Comparison of ENCODE assay signal across 16 cellular contexts in the genomic region with DNA sequence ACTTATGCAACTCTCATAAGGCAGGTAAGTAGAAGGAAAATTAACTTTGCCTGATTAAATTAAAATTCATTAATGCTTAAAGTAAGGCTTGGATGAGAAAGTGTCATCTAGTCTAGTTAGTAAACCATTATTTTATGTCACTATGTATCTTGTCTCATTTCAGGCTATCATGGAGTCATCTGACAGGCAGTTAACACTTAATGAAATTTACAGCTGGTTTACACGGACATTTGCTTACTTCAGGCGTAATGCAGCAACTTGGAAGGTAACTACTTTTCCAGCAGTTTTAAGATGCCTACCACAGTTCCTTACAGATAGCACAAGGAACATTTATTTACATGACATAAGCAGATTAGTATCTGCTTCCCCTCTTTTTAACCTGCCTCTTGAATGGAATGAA.
DNase-seq lines count a peak whose midpoint lies in the region; ATAC-seq and TF ChIP-seq lines count a peak whose summit lies in the region.
"Had no signal": no experiment of that assay in that cellular context is flagged by ENCODE, and none has a peak within 500 bp of the region (broad histone marks: within the 10 kb centered on the region; RNA-seq: fewer than 3 reads in every experiment).

No MANE protein-coding gene starts in this region.

- H3K36me3 ChIP-seq in gastroesophageal sphincter: no peaks in the 10 kb centered on the region
- H3K36me3 ChIP-seq in neural progenitor cell: no peaks in the 10 kb centered on the region
- no peaks in the 10 kb centered on the region for H3K36me3 ChIP-seq in ovary

- 16 to 40% methylated on average over 2 of the region's 2 CpGs for whole genome bisulfite sequencing in gastroesophageal sphincter (ENCODE audit: low coverage in 1 of 2), 2 donors
- 68 to 84% (median 81%) methylated on average over 2 of the region's 2 CpGs for WGBS in ovary, 3 donors

- intact Hi-C loops in ovary (cut with DNase I): no loop called here

- TF ChIP-seq EP300 in gastroesophageal sphincter (IDR thresholded peaks at IDR 0.05): no peak
- TF ChIP-seq EP300 in ovary (IDR thresholded peaks at IDR 0.05): no peak

- peak; percentile 35 for DNase-seq in DMS 273 (lab: John Stamatoyannopoulos, UW; ENCODE audit: unreplicated experiment)
- no peak for DNase-seq in DMS 273 treated with DMSO at 0.1 percent for 48 hours (lab: John Stamatoyannopoulos, UW)
- peak; percentile 7 for DNase-seq in OCI-M1 (lab: John Stamatoyannopoulos, UW)
- no peak for DNase-seq in neural progenitor cell (ENCODE audit: low spot score)
- no peak for DNase-seq in ovary
- DNase-seq in DMS153 (lab: John Stamatoyannopoulos, UW): no peak
- DNase-seq: AML-193, GDM1, HFFc6, KBM-7, MV-4-11 had no signal

- TF ChIP-seq POLR2A in gastroesophageal sphincter (IDR thresholded peaks at IDR 0.05) (no peak), ovary (IDR thresholded peaks at IDR 0.05) (no peak)

- no peaks in the 10 kb centered on the region for H4K20me1 ChIP-seq in neural progenitor cell (ENCODE audit: low read depth)

- no peak overlapping the region for H3K27ac Mint-ChIP-seq in neural progenitor cell
- H3K27ac Mint-ChIP-seq: HFFc6 had no signal

- TF ChIP-seq CTCF in gastroesophageal sphincter (IDR thresholded peaks at IDR 0.05) (no peak), neural progenitor cell (IDR thresholded peaks at IDR 0.05) (no peak), ovary (IDR thresholded peaks at IDR 0.05) (no peak)

- H3K27me3 ChIP-seq in gastroesophageal sphincter (no peaks in the 10 kb centered on the region), neural progenitor cell (no peaks in the 10 kb centered on the region), ovary (no peaks in the 10 kb centered on the region)

- H3K4me1 ChIP-seq in gastroesophageal sphincter: peaks cover 3 to 86% (median 17%) of the 10 kb centered on the region in 3 donors
- H3K4me1 ChIP-seq in neural progenitor cell: peaks cover 10% of the 10 kb centered on the region
- H3K4me1 ChIP-seq in ovary (ENCODE audit: insufficient read depth): no peaks in the 10 kb centered on the region

- no peaks in the 10 kb centered on the region for H3K36me3 Mint-ChIP-seq in neural progenitor cell

- peak overlapping the region; percentile 47 for H2AFZ ChIP-seq in neural progenitor cell (replicated peaks)

- H3K4me3 ChIP-seq in gastroesophageal sphincter: no peak overlapping the region
- no peak overlapping the region for H3K4me3 ChIP-seq in neural progenitor cell
- no peak overlapping the region for H3K4me3 ChIP-seq in ovary

- no peaks in the 10 kb centered on the region for H3F3A ChIP-seq in neural progenitor cell (ENCODE audit: low read depth)

- H3K4me3 Mint-ChIP-seq in neural progenitor cell: no peak overlapping the region
- H3K4me3 Mint-ChIP-seq: HFFc6 had no signal

- H3K27ac ChIP-seq in gastroesophageal sphincter (peak overlapping the region; percentile 25 to 58 (median 45)), neural progenitor cell (no peak overlapping the region), ovary (no peak overlapping the region)
- H3K27ac ChIP-seq: 22Rv1, C4-2B had no signal

- no peak overlapping the region for H3K9ac ChIP-seq in neural progenitor cell

- peaks cover 20% of the 10 kb centered on the region for H3K4me1 Mint-ChIP-seq in neural progenitor cell

- no peaks in the 10 kb centered on the region for H3K27me3 Mint-ChIP-seq in neural progenitor cell (ENCODE audit: insufficient read depth, low read depth)

- no peaks in the 10 kb centered on the region for H3K9me3 Mint-ChIP-seq in neural progenitor cell
- H3K9me3 Mint-ChIP-seq: HFFc6 had no signal

- no peak overlapping the region for H3K4me2 ChIP-seq in neural progenitor cell

- no peaks in the 10 kb centered on the region for H3K79me2 ChIP-seq in neural progenitor cell (ENCODE audit: low read depth)

- ATAC-seq in gastroesophageal sphincter (no peak), HG03439 (IDR thresholded peaks at IDR 0.05; ENCODE audit: unreplicated experiment) (no peak)
- ATAC-seq: HepG2 had no signal

- no peaks in the 10 kb centered on the region for H3K9me3 ChIP-seq in gastroesophageal sphincter
- no peaks in the 10 kb centered on the region for H3K9me3 ChIP-seq in neural progenitor cell (ENCODE audit: low read depth)
- no peaks in the 10 kb centered on the region for H3K9me3 ChIP-seq in ovary

Comparison
In these comparisons a context has a peak if more than half of its experiments do, and no peak if none do; other contexts are left out.
1. DNase-seq: peak in DMS 273 (single experiment) and OCI-M1 (single experiment); none in DMS 273 treated with DMSO at 0.1 percent for 48 hours (single experiment), neural progenitor cell (single experiment), ovary (0 of 5) and DMS153 (single experiment).
2. H3K27ac ChIP-seq: peak in gastroesophageal sphincter (4 of 4); none in neural progenitor cell (single experiment) and ovary (0 of 2).